ENCODE assay signal across 9 cellular contexts in the genomic region with DNA sequence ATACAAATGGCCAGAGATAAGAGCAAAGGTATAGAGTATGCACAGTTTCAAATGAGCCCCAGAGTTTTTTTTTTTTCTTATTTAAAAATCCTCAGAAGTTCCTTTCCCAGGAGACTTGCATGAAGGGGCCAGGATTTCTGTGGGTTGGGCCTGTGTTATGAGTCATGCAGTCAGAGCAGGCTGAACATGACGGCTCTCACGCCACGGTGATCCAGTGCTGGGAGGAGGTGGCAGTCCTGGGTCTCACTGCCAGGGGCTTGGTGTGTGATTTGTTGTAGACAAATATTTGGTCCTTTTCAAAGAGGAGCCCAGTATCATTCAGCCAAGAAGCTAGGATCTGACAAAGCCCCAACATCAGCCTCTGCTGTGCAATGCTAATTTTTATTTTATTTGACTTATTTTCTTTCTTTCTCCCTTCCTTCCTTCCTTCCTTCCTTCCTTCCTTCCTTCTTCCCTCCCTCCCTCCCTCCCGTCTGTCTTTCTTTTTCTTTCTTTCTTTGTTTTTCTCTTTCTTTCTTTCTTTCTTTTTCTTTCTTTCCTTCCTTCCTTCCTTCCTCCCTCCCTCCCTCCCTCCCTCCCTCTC. TPM values are rescaled to one million over a fixed set of nuclear protein-coding genes. Genes with fewer than 3 reads are reported as not detected.
A peak's percentile ranks its signal among the peaks of the same experiment; 100 is the strongest.
DNase-seq lines count a peak whose midpoint lies in the region; ATAC-seq, FAIRE-seq and TF ChIP-seq lines count a peak whose summit lies in the region.
"Had no signal": no experiment of that assay in that cellular context is flagged by ENCODE, and none has a peak within 500 bp of the region (broad histone marks: within the 10 kb centered on the region; RNA-seq: fewer than 3 reads in every experiment).

No MANE protein-coding gene starts in this region.

- peaks cover 16% of the 10 kb centered on the region; the same call in 1 of the 2 replicates for H3F3A ChIP-seq in PC-9 (ENCODE audit: insufficient read depth, low read depth)

- H3K27me3 ChIP-seq in PC-9 (ENCODE audit: insufficient read depth, low read depth): no peaks in the 10 kb centered on the region

- POLR2A ChIA-PET in PC-9 (lab: Charles Lee; ENCODE audit: unreplicated experiment): no interaction called here

- DNase-seq in PC-9 (peak; percentile 90 to 92), fibroblast of the conjunctiva (ENCODE audit: low read depth) (peak; percentile 88), sciatic nerve (ENCODE audit: low spot score) (peak; percentile 80), GM12892 (ENCODE audit: insufficient read length) (no peak)
- DNase-seq in activated CD4-positive, alpha-beta T cell treated with anti-CD3 and anti-CD28 coated beads, Interleukin-2, amount 50 U/mL, for 1 hour: no peak

- no peaks in the 10 kb centered on the region for H3K36me3 ChIP-seq in PC-9 (ENCODE audit: low read depth)

- CTCF ChIA-PET in PC-9 (lab: Charles Lee): no interaction called here

- no TSS peak for BruUV-seq in PC-9 (replicated peaks; lab: Mats Ljungman, UMichigan)

- H3K4me1 ChIP-seq in PC-9 (replicated peaks; ENCODE audit: insufficient read depth): peaks cover 40% of the 10 kb centered on the region

- H2AFZ ChIP-seq in PC-9: peak overlapping the region; percentile 61; the same call in 1 of the 2 replicates

- H3K79me2 ChIP-seq in PC-9 (ENCODE audit: low read depth): no peaks in the 10 kb centered on the region

- peak overlapping the region; percentile 88 for H3K27ac ChIP-seq in PC-9
- H3K27ac ChIP-seq: KMS-11 had no signal

- TF ChIP-seq CTCF in PC-9 (conservative IDR thresholded peaks at IDR 0.05): no peak

- H3K9me2 ChIP-seq in PC-9 (ENCODE audit: insufficient read depth): no peaks in the 10 kb centered on the region

- peaks cover 4% of the 10 kb centered on the region; the same call in 1 of the 2 replicates for H3K9me3 ChIP-seq in PC-9 (ENCODE audit: insufficient read depth, low read depth)

- H3K4me2 ChIP-seq in PC-9: peak overlapping the region; percentile 54
- H3K4me2 ChIP-seq: KMS-11 had no signal

- intact Hi-C loops in PC-9 (cut with micrococcal nuclease; ENCODE audit: unreplicated experiment): loop anchor here (5.0 kb wide), 2 partner anchors 59 to 506 kb away; no protein-coding TSS in a partner anchor
- intact Hi-C loops in sciatic nerve (cut with DNase I): no loop called here

- TF ChIP-seq POLR2A in GM12892 (IDR thresholded peaks at IDR 0.05; ENCODE audit: low read depth, low read length): no peak

- ATAC-seq in GM18867 (IDR thresholded peaks at IDR 0.05; ENCODE audit: unreplicated experiment) (peak; percentile 60), sciatic nerve (peak; percentile 97), HG02885 (IDR thresholded peaks at IDR 0.05; ENCODE audit: poor library complexity, unreplicated experiment) (no peak), GM18909 (IDR thresholded peaks at IDR 0.05; ENCODE audit: poor library complexity, unreplicated experiment) (no peak)

- FAIRE-seq in GM12892 (lab: Jason Lieb, UNC): no peak

- H3K4me3 ChIP-seq in PC-9: peak overlapping the region; percentile 2; the same call in 1 of the 2 replicates

- no peaks in the 10 kb centered on the region for H4K20me1 ChIP-seq in PC-9 (ENCODE audit: insufficient read depth)

RNA-seq across cellular contexts. Expression of gene KCNE4, which starts 10.4 kb away (rescaled TPM):
- total RNA-seq in PC-9 (2021): 0.11 TPM in 1 of 2 replicates, not detected in the other
- total RNA-seq in sciatic nerve: 7.3 TPM
- polyA plus RNA-seq in GM12892 (2012; ENCODE audit: missing spikeins): not detected

Comparison
In these comparisons a context has a peak if more than half of its experiments do, and no peak if none do; other contexts are left out.
1. ATAC-seq: peak in GM18867 (single experiment) and sciatic nerve (single experiment); none in HG02885 (single experiment) and GM18909 (single experiment).
2. DNase-seq: peak in PC-9 (2 of 2), fibroblast of the conjunctiva (single experiment) and sciatic nerve (single experiment); none in activated CD4-positive, alpha-beta T cell treated with anti-CD3 and anti-CD28 coated beads, Interleukin-2, amount 50 U/mL, for 1 hour (single experiment) and GM12892 (single experiment).